ENCODE assay signal across 8 cellular contexts in the genomic region with DNA sequence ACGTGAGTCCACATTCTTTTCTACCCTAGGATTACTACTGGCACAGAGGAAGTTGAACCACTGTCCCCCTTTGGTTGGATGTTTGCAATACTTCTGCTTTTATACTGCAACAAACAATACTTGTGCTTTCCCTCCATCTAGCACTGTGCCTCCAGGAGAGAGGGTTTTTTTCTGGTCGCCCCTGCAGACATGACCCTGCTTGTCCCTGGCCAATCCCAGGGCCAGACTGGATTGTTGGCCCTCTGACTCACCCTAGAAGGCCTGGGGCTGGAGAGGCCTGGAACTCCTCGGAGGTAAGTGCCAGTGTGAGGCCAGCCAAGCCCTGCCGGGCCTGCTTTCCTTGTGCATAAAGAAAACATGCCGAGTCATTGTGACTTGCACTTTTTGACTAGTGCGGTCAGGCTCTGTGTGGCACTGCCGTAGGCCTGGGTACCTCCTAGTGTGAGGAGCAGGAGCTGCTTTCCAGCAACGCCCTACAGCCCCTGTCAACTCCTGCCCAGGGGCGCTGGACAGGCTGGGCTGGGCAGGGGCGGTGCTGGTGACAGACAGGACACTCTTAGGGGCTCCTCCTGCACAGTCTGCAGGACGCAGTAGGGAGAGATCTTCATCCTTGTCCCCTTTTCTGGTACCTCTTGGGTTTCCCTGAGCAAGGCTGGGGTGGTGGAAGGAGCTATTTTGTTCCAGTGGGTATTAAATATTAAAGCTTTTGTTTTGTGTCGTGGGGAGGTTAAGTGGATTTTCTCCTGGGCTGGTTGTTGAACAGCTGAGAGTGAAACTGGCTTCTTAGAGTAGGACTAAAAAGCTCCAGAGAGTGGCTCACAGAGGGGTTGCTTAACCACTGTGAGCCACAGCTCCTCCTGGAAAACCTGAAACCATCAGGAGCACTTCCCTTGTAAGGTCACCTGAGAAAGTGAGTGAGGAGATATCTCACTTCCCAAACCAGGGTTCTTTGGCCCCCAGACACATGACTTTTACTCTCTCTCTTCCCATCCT. TPM values are rescaled to one million over a fixed set of nuclear protein-coding genes. Genes with fewer than 3 reads are reported as not detected.
DNase-seq lines count a peak whose midpoint lies in the region; ATAC-seq and TF ChIP-seq lines count a peak whose summit lies in the region.

No MANE protein-coding gene starts in this region.

- peak; percentile 54 for ATAC-seq in HG02571 (IDR thresholded peaks at IDR 0.05; ENCODE audit: unreplicated experiment)
- peak; percentile 42 to 44 for ATAC-seq in naive B cell (ENCODE audit: low read depth in 2 of 2)

- H3K4me1 Mint-ChIP-seq in naive B cell, result peaks cover 0 to 7% (median 2%) of the 10 kb centered on the region in 3 donors

- H3K36me3 Mint-ChIP-seq in naive B cell, result no peaks in the 10 kb centered on the region

- H3K27ac ChIP-seq in WERI-Rb-1, result peak overlapping the region; percentile 16

- DNase-seq in ELR (ENCODE audit: low read depth) (peak; percentile 98), NCI-H2107 treated with DMSO at 0.1 percent for 48 hours (lab: John Stamatoyannopoulos, UW; ENCODE audit: unreplicated experiment) (peak; percentile 45), WERI-Rb-1 (peak; percentile 53), fibroblast of pulmonary artery (ENCODE audit: low read depth) (peak; percentile 98), naive B cell (no peak), NCI-H1694 treated with DMSO at 0.1 percent for 48 hours (lab: John Stamatoyannopoulos, UW) (no peak)
- DNase-seq in activated CD4-positive, alpha-beta T cell treated with anti-CD3 and anti-CD28 coated beads for 1 hour, result no peak

- no peaks in the 10 kb centered on the region for H3K9me3 ChIP-seq in WERI-Rb-1 (ENCODE audit: severe bottlenecking)

- peaks cover 0 to 2% (median 0%) of the 10 kb centered on the region in 7 donors for H3K9me3 Mint-ChIP-seq in naive B cell

- no peaks in the 10 kb centered on the region for H3K27me3 ChIP-seq in WERI-Rb-1 (ENCODE audit: insufficient read depth, low read depth, severe bottlenecking)

- H3K4me3 ChIP-seq in WERI-Rb-1 (ENCODE audit: low read depth, low read length) (no peak overlapping the region), fibroblast of pulmonary artery (replicated peaks; ENCODE audit: low read depth, low read length) (no peak overlapping the region)

- H3K27ac Mint-ChIP-seq in naive B cell, result peak overlapping the region in 1 of 6 donors; percentile 25

- H3K27me3 Mint-ChIP-seq in naive B cell, result no peaks in the 10 kb centered on the region

- TF ChIP-seq CTCF in WERI-Rb-1 (IDR thresholded peaks at IDR 0.05; ENCODE audit: low read depth, low read length) (no peak), fibroblast of pulmonary artery (IDR thresholded peaks at IDR 0.05; ENCODE audit: low read length, missing control alignments) (no peak)

- H3K4me3 Mint-ChIP-seq in naive B cell, result no peak overlapping the region

- H3K36me3 ChIP-seq in WERI-Rb-1, result no peaks in the 10 kb centered on the region

RNA-seq across cellular contexts. Expression of a gene that starts 14.4 kb away (rescaled TPM):
- polyA plus RNA-seq in naive B cell (ENCODE audit: low read depth in 6 of 6), result 10 to 100 TPM; 33.0 to 52.9 (median 45.9) TPM

Comparison
In these comparisons a context has a peak if more than half of its experiments do, and no peak if none do; other contexts are left out.
1. DNase-seq: peak in ELR (single experiment), NCI-H2107 treated with DMSO at 0.1 percent for 48 hours (single experiment), WERI-Rb-1 (single experiment) and fibroblast of pulmonary artery (single experiment); none in naive B cell (single experiment), NCI-H1694 treated with DMSO at 0.1 percent for 48 hours (single experiment) and activated CD4-positive, alpha-beta T cell treated with anti-CD3 and anti-CD28 coated beads for 1 hour (single experiment).